In genomic region chr14:104992501-104992900, GRCh38 we compare ENCODE assay signal across 20 cellular contexts. TPM values are rescaled to one million over a fixed set of nuclear protein-coding genes. Genes with fewer than 3 reads are reported as not detected.
A peak's percentile ranks its signal among the peaks of the same experiment; 100 is the strongest.
DNase-seq lines count a peak whose midpoint lies in the region; ATAC-seq and TF ChIP-seq lines count a peak whose summit lies in the region.
"Had no signal": no experiment of that assay in that cellular context is flagged by ENCODE, and none has a peak within 500 bp of the region (broad histone marks: within the 10 kb centered on the region; RNA-seq: fewer than 3 reads in every experiment).

No MANE protein-coding gene starts in this region.

- no peak overlapping the region for H3K4me2 ChIP-seq in H9 (ENCODE audit: insufficient read depth, insufficient read length, low read length)
- H3K4me2 ChIP-seq: KMS-11 had no signal

- no peak overlapping the region for H3K18ac ChIP-seq in H9 (ENCODE audit: insufficient read length, low read depth, low read length)

- H2BK120ac ChIP-seq in H9 (ENCODE audit: low read depth, low read length, poor library complexity, severe bottlenecking) = no peak overlapping the region

- H2BK15ac ChIP-seq in H9 (ENCODE audit: low read depth, low read length) = no peak overlapping the region

- no peak overlapping the region for H4K91ac ChIP-seq in H9 (ENCODE audit: insufficient read length, low read depth, low read length)

- no peaks in the 10 kb centered on the region for H3K4me1 ChIP-seq in RWPE2 (ENCODE audit: insufficient read depth, poor library complexity, severe bottlenecking)
- H3K4me1 ChIP-seq in left lung = peaks cover 0 to 2% of the 10 kb centered on the region in 2 donors
- H3K4me1 ChIP-seq in H9 (ENCODE audit: insufficient read depth, low read length) = no peaks in the 10 kb centered on the region

- TF ChIP-seq CTCF in RWPE2 (IDR thresholded peaks at IDR 0.05; ENCODE audit: poor library complexity, severe bottlenecking) (no peak), endothelial cell (IDR thresholded peaks at IDR 0.05; ENCODE audit: unreplicated experiment) (no peak), left lung (IDR thresholded peaks at IDR 0.05) (no peak), H9 (conservative IDR thresholded peaks at IDR 0.05) (no peak)

- no peak for DNase-seq in activated naive CD4-positive, alpha-beta T cell treated with anti-CD3 and anti-CD28 coated beads, Interleukin-2, amount 50 U/mL, for 16 hours
- DNase-seq in RWPE2 (ENCODE audit: low spot score) (peak; percentile 61), endothelial cell (ENCODE audit: low spot score) (no peak), OCI-M2 (lab: John Stamatoyannopoulos, UW; ENCODE audit: unreplicated experiment) (no peak), left lung (no peak), H9 (no peak)
- DNase-seq: 8988T; CD4-positive, alpha-beta memory T cell; GOT3; HCEC 1CT; MM.1S; NCI-H2029; NCI-H526 treated with DMSO at 0.1 percent for 48 hours had no signal

- no peak overlapping the region for H3K4me3 ChIP-seq in RWPE2 (ENCODE audit: severe bottlenecking)
- H3K4me3 ChIP-seq in left lung = no peak overlapping the region
- H3K4me3 ChIP-seq: GM12878 had no signal

- peaks cover 3% of the 10 kb centered on the region for H3K36me3 Mint-ChIP-seq in activated naive CD4-positive, alpha-beta T cell treated with anti-CD3 and anti-CD28 coated beads, Interleukin-2, amount 50 U/mL, for 24 hours
- peaks cover 36% of the 10 kb centered on the region for H3K36me3 Mint-ChIP-seq in endothelial cell (ENCODE audit: low read depth, unreplicated experiment)
- H3K36me3 Mint-ChIP-seq in H9 (ENCODE audit: insufficient read depth in 1 of 3, low read depth in 3 of 3) = peaks cover 4 to 16% (median 5%) of the 10 kb centered on the region in 3 experiments; a peak in 6 of 7 replicates
- H3K36me3 Mint-ChIP-seq: CD4-positive, alpha-beta memory T cell; IgD-negative memory B cell had no signal

- no peak overlapping the region for H3K4ac ChIP-seq in H9 (ENCODE audit: low read depth, low read length)

- no peak overlapping the region for H3K56ac ChIP-seq in H9 (ENCODE audit: insufficient read length, low read depth, low read length)

- no peak for ATAC-seq in RWPE2 (ENCODE audit: low read depth)
- no peak for ATAC-seq in left lung
- no peak for ATAC-seq in HG03521 (IDR thresholded peaks at IDR 0.05; ENCODE audit: unreplicated experiment)
- ATAC-seq: GM12878, Panc1, SK-N-SH treated with all-trans-retinoic acid at 6 μM for 48 hours had no signal

- no peak overlapping the region for H3K14ac ChIP-seq in H9 (ENCODE audit: insufficient read depth, low read length)

- H3K27ac Mint-ChIP-seq in activated naive CD4-positive, alpha-beta T cell treated with anti-CD3 and anti-CD28 coated beads, Interleukin-2, amount 50 U/mL, for 24 hours = peak overlapping the region; percentile 46
- H3K27ac Mint-ChIP-seq in endothelial cell (ENCODE audit: unreplicated experiment) (peak overlapping the region; percentile 88), H9 (peak overlapping the region in 1 of 3 experiments; percentile 74; a peak in 1 of 7 replicates)

- H3K79me2 ChIP-seq in H9 (ENCODE audit: insufficient read depth, low read length) = no peaks in the 10 kb centered on the region

- H3K27me3 ChIP-seq in RWPE2 (ENCODE audit: insufficient read depth, poor library complexity, severe bottlenecking) (no peaks in the 10 kb centered on the region), left lung (no peaks in the 10 kb centered on the region), H9 (ENCODE audit: insufficient read depth, low read length) (no peaks in the 10 kb centered on the region)

- H3K9me3 Mint-ChIP-seq in activated naive CD4-positive, alpha-beta T cell treated with anti-CD3 and anti-CD28 coated beads, Interleukin-2, amount 50 U/mL, for 24 hours = no peaks in the 10 kb centered on the region
- H3K9me3 Mint-ChIP-seq in endothelial cell (ENCODE audit: unreplicated experiment) = no peaks in the 10 kb centered on the region
- peaks cover 0 to 3% of the 10 kb centered on the region in 2 experiments; a peak in 2 of 5 replicates for H3K9me3 Mint-ChIP-seq in H9
- H3K9me3 Mint-ChIP-seq: CD4-positive, alpha-beta memory T cell; IgD-negative memory B cell had no signal

- H3K9me3 ChIP-seq in RWPE2 (ENCODE audit: severe bottlenecking) (no peaks in the 10 kb centered on the region), left lung (no peaks in the 10 kb centered on the region), H9 (ENCODE audit: control insufficient read depth, low read depth, low read length) (no peaks in the 10 kb centered on the region)

- no peak overlapping the region for H4K8ac ChIP-seq in H9 (replicated peaks; ENCODE audit: insufficient read length, low read depth, low read length)

- no peak overlapping the region for H2BK5ac ChIP-seq in H9 (ENCODE audit: insufficient read length, low read length)

- H3K36me3 ChIP-seq in RWPE2 (ENCODE audit: low read depth) = peaks cover 42% of the 10 kb centered on the region
- peaks cover 0 to 31% of the 10 kb centered on the region in 2 donors for H3K36me3 ChIP-seq in left lung

- no peak overlapping the region for H2BK12ac ChIP-seq in H9 (ENCODE audit: insufficient read length, low read depth, low read length)

- H3K4me1 Mint-ChIP-seq in activated naive CD4-positive, alpha-beta T cell treated with anti-CD3 and anti-CD28 coated beads, Interleukin-2, amount 50 U/mL, for 24 hours = peaks cover under 1% of the 10 kb centered on the region
- peaks cover 33% of the 10 kb centered on the region for H3K4me1 Mint-ChIP-seq in endothelial cell (ENCODE audit: unreplicated experiment)
- no peaks in the 10 kb centered on the region for H3K4me1 Mint-ChIP-seq in H9

- H3K79me1 ChIP-seq in H9 (ENCODE audit: insufficient read depth, low read depth, low read length, poor library complexity, severe bottlenecking) = no peaks in the 10 kb centered on the region

- H3K9ac ChIP-seq in H9 (ENCODE audit: extremely low read depth, insufficient read length, low read length) = no peak overlapping the region
- H3K9ac ChIP-seq: KMS-11 had no signal

- intact Hi-C loops in left lung (cut with DNase I) = no loop called here

- H3K23ac ChIP-seq in H9 (ENCODE audit: insufficient read length, low read depth, low read length) = no peak overlapping the region

- no peak overlapping the region for H2AFZ ChIP-seq in H9 (ENCODE audit: low read length)

- no peak overlapping the region for H3T11ph ChIP-seq in H9 (ENCODE audit: low read length)

- H4K5ac ChIP-seq in H9 (ENCODE audit: insufficient read length, low read depth, low read length) = no peak overlapping the region

- H3K4me3 Mint-ChIP-seq in activated naive CD4-positive, alpha-beta T cell treated with anti-CD3 and anti-CD28 coated beads, Interleukin-2, amount 50 U/mL, for 24 hours = no peak overlapping the region
- H3K4me3 Mint-ChIP-seq in endothelial cell (ENCODE audit: unreplicated experiment) = peak overlapping the region; percentile 88
- H3K4me3 Mint-ChIP-seq in H9 = no peak overlapping the region; a peak in 1 of 5 replicates

- WGBS in H9 (ENCODE audit: extremely low coverage, insufficient read length, low lambda C conversion rate) = no CpG with 5 or more reads among the region's 11 CpGs

- H3K27me3 Mint-ChIP-seq in activated naive CD4-positive, alpha-beta T cell treated with anti-CD3 and anti-CD28 coated beads, Interleukin-2, amount 50 U/mL, for 24 hours = no peaks in the 10 kb centered on the region
- H3K27me3 Mint-ChIP-seq in endothelial cell (ENCODE audit: unreplicated experiment) = peaks cover 22% of the 10 kb centered on the region
- H3K27me3 Mint-ChIP-seq in H9 (ENCODE audit: low read depth) = no peaks in the 10 kb centered on the region
- H3K27me3 Mint-ChIP-seq: CD4-positive, alpha-beta memory T cell; IgD-negative memory B cell had no signal

- no peaks in the 10 kb centered on the region for H3K23me2 ChIP-seq in H9 (ENCODE audit: insufficient read length, low read depth, low read length, poor library complexity, severe bottlenecking)

- H3K27ac ChIP-seq in RWPE2 (ENCODE audit: poor library complexity, severe bottlenecking) (no peak overlapping the region), left lung (no peak overlapping the region), H9 (ENCODE audit: insufficient read length, low read depth, low read length) (no peak overlapping the region)
- H3K27ac ChIP-seq: KMS-11 had no signal

- no peak overlapping the region for H2AK5ac ChIP-seq in H9 (ENCODE audit: insufficient read length, low read length)

- H2BK20ac ChIP-seq in H9 (ENCODE audit: low read depth, low read length, poor library complexity, severe bottlenecking) = no peak overlapping the region

- H4K20me1 ChIP-seq in H9 (ENCODE audit: control insufficient read depth, insufficient read depth, insufficient read length) = no peaks in the 10 kb centered on the region

RNA-seq across cellular contexts. Expression of gene CLBA1, which starts 6.9 kb away (rescaled TPM):
- total RNA-seq in endothelial cell (ENCODE audit: unreplicated experiment) (13.5 TPM), left lung (1 to 10 TPM; 7.1 to 8.5 TPM), H9 (2021) (2.4 and 3.0 TPM in 2 replicates)

RNA-seq across cellular contexts. Expression of gene AHNAK2, which starts 14.3 kb away (rescaled TPM):
- total RNA-seq in endothelial cell (ENCODE audit: unreplicated experiment) = 26.9 TPM
- total RNA-seq in left lung = 10 to 100 TPM; 22.1 to 22.3 TPM
- 2.3 and 2.8 TPM in 2 replicates for total RNA-seq in H9 (2021)

RNA-seq across cellular contexts. Expression of gene CDCA4, which starts 28.4 kb away (rescaled TPM):
- 40.1 TPM for total RNA-seq in endothelial cell (ENCODE audit: unreplicated experiment)
- total RNA-seq in left lung = 1 to 10 TPM; 9.4 to 9.6 TPM
- total RNA-seq in H9 (2021) = 57.7 and 58.5 TPM in 2 replicates
